In genomic region chr16:86778108-86778745, GRCh38 we compare ENCODE assay signal across 21 cellular contexts.
"Had no signal": no experiment of that assay in that cellular context is flagged by ENCODE, and none has a peak within 500 bp of the region (broad histone marks: within the 10 kb centered on the region; RNA-seq: fewer than 3 reads in every experiment).

No MANE protein-coding gene starts in this region.

- DNase-seq: effector CD8-positive, alpha-beta T cell; endodermal cell; gastrocnemius medialis; head of caudate nucleus; left ventricle myocardium superior; lower lobe of right lung; natural killer cell; small intestine; stimulated activated CD4-positive, alpha-beta T cell treated with anti-CD3 and anti-CD28 coated beads, Interleukin-15, amount 100 ng/mL, for 24 hours; stimulated activated CD4-positive, alpha-beta T cell treated with anti-CD3 and anti-CD28 coated beads, Interleukin-2, amount 100 ng/mL, for 48 hours; stimulated activated naive B cell treated with anti-CD40 and anti-IgM and Interleukin-4, amounts not matched to agents 10 μg/mL and 1 μg/mL and 100 μg/mL, for 72 hours; upper lobe of left lung; uterus had no signal

- H3K9me3 ChIP-seq: gastrocnemius medialis, lower lobe of right lung, prostate gland, right atrium auricular region, thoracic aorta, tibial nerve, upper lobe of left lung, uterus had no signal

- H3K4me3 ChIP-seq: gastrocnemius medialis, lower lobe of right lung, prostate gland, right atrium auricular region, thoracic aorta, tibial nerve, upper lobe of left lung, uterus had no signal

- H3K4me1 ChIP-seq: gastrocnemius medialis, lower lobe of right lung, prostate gland, right atrium auricular region, tibial nerve, upper lobe of left lung, uterus had no signal

- H3K27me3 ChIP-seq: right atrium auricular region had no signal

- FAIRE-seq: colon, keratinocyte, small intestine had no signal

- ATAC-seq: esophagus mucosa; left ventricle myocardium superior; lower lobe of right lung; natural killer cell; stimulated activated naive B cell treated with anti-CD40 and anti-IgM and Interleukin-4, amounts not matched to agents 10 μg/mL and 1 μg/mL and 100 μg/mL, for 72 hours had no signal

- H3K27ac ChIP-seq: epithelial cell of prostate, gastrocnemius medialis, lower lobe of right lung, prostate gland, right atrium auricular region, thoracic aorta, tibial nerve, upper lobe of left lung, uterus had no signal

- H3K36me3 ChIP-seq: gastrocnemius medialis, lower lobe of right lung, prostate gland, right atrium auricular region, thoracic aorta, tibial nerve, upper lobe of left lung, uterus had no signal
